Comparison of ENCODE assay signal across 10 cellular contexts in genomic region chr6:85864453-85865401, GRCh38.
DNase-seq lines count a peak whose midpoint lies in the region; ATAC-seq and TF ChIP-seq lines count a peak whose summit lies in the region.
"Had no signal": no experiment of that assay in that cellular context is flagged by ENCODE, and none has a peak within 500 bp of the region (broad histone marks: within the 10 kb centered on the region; RNA-seq: fewer than 3 reads in every experiment).

No MANE protein-coding gene starts in this region.

- no peak overlapping the region for H3K27ac Mint-ChIP-seq in activated naive CD8-positive, alpha-beta T cell treated with anti-CD3 and anti-CD28 coated beads, Interleukin-2, amount 50 U/mL, for 24 hours
- H3K27ac Mint-ChIP-seq: activated naive CD8-positive, alpha-beta T cell treated with anti-CD3 and anti-CD28 coated beads, Interleukin-2, amount 10 ng/mL, durations not matched to agents 7 days and 5 days; CD8-positive, alpha-beta T cell had no signal

- no peak overlapping the region for H3K4me3 Mint-ChIP-seq in activated naive CD8-positive, alpha-beta T cell treated with anti-CD3 and anti-CD28 coated beads, Interleukin-2, amount 50 U/mL, for 24 hours
- H3K4me3 Mint-ChIP-seq: activated naive CD8-positive, alpha-beta T cell treated with anti-CD3 and anti-CD28 coated beads, Interleukin-2, amount 10 ng/mL, durations not matched to agents 7 days and 5 days; CD8-positive, alpha-beta T cell had no signal

- in situ Hi-C loops in KBM-7 (cut with MboI; ENCODE audit: low pct_unique_long_range_greater_than_20kb, low sequenced_read_pairs): no loop called here

- no peaks in the 10 kb centered on the region for H3K27me3 ChIP-seq in muscle layer of colon (ENCODE audit: control insufficient read depth in 1 of 2, insufficient read depth in 2 of 2, low read length in 2 of 2)

- H3K36me3 ChIP-seq in muscle layer of colon (ENCODE audit: insufficient read depth, low read length): no peaks in the 10 kb centered on the region

- H3K9me3 Mint-ChIP-seq in activated naive CD8-positive, alpha-beta T cell treated with anti-CD3 and anti-CD28 coated beads, Interleukin-2, amount 50 U/mL, for 24 hours: no peaks in the 10 kb centered on the region
- H3K9me3 Mint-ChIP-seq: activated naive CD8-positive, alpha-beta T cell treated with anti-CD3 and anti-CD28 coated beads, Interleukin-2, amount 10 ng/mL, durations not matched to agents 7 days and 5 days; CD8-positive, alpha-beta T cell had no signal

- peak overlapping the region; percentile 79 for H3K27ac ChIP-seq in muscle layer of colon (ENCODE audit: low read depth, low read length)

- H3K4me1 Mint-ChIP-seq in activated naive CD8-positive, alpha-beta T cell treated with anti-CD3 and anti-CD28 coated beads, Interleukin-2, amount 50 U/mL, for 24 hours: peaks cover 2% of the 10 kb centered on the region
- H3K4me1 Mint-ChIP-seq: activated naive CD8-positive, alpha-beta T cell treated with anti-CD3 and anti-CD28 coated beads, Interleukin-2, amount 10 ng/mL, durations not matched to agents 7 days and 5 days had no signal

- peak overlapping the region; percentile 61 for H3K9ac ChIP-seq in muscle layer of colon (ENCODE audit: low read length)

- peak overlapping the region; percentile 5; the same call in 1 of the 2 replicates for H3K4me3 ChIP-seq in AG10803 (ENCODE audit: low read length)
- no peak overlapping the region for H3K4me3 ChIP-seq in choroid plexus epithelial cell (ENCODE audit: low read depth, low read length)
- H3K4me3 ChIP-seq in muscle layer of colon (ENCODE audit: low read depth in 1 of 2, low read length in 2 of 2): peak overlapping the region in 1 of 2 donors; percentile 85

- H3K4me1 ChIP-seq in muscle layer of colon (ENCODE audit: insufficient read depth, low read length): peaks cover 32% of the 10 kb centered on the region

- 0 out of 2 replicates have a peak, but pooled peaks have one; percentile 19 for TF ChIP-seq CTCF in AG10803 (conservative IDR thresholded peaks at IDR 0.05; ENCODE audit: low read length)
- TF ChIP-seq CTCF in choroid plexus epithelial cell (conservative IDR thresholded peaks at IDR 0.05; ENCODE audit: low read depth, low read length): peak; percentile 31

- DNase-seq in AG10803 (ENCODE audit: low read depth) (peak; percentile 11), KBM-7 (peak; percentile 8), choroid plexus epithelial cell (ENCODE audit: low read depth) (peak; percentile 49), NCI-H2029 (lab: John Stamatoyannopoulos, UW) (no peak), NCI-H748 treated with DMSO at 0.1 percent for 48 hours (lab: John Stamatoyannopoulos, UW) (no peak)
- no peak for DNase-seq in effector CD4-positive, alpha-beta T cell
- no peak for DNase-seq in activated naive CD8-positive, alpha-beta T cell treated with anti-CD3 and anti-CD28 coated beads, Interleukin-2, amount 50 U/mL, for 24 hours
- DNase-seq: activated naive CD8-positive, alpha-beta T cell treated with anti-CD3 and anti-CD28 coated beads, Interleukin-2, amount 10 ng/mL, durations not matched to agents 7 days and 5 days; CD8-positive, alpha-beta T cell had no signal

- ATAC-seq in activated naive CD8-positive, alpha-beta T cell treated with anti-CD3 and anti-CD28 coated beads, Interleukin-2, amount 50 U/mL, for 24 hours: no peak
- ATAC-seq: CD8-positive, alpha-beta T cell had no signal

- peaks cover 5% of the 10 kb centered on the region for H3K27me3 Mint-ChIP-seq in activated naive CD8-positive, alpha-beta T cell treated with anti-CD3 and anti-CD28 coated beads, Interleukin-2, amount 50 U/mL, for 24 hours
- H3K27me3 Mint-ChIP-seq: activated naive CD8-positive, alpha-beta T cell treated with anti-CD3 and anti-CD28 coated beads, Interleukin-2, amount 10 ng/mL, durations not matched to agents 7 days and 5 days had no signal

- no peaks in the 10 kb centered on the region for H3K36me3 Mint-ChIP-seq in activated naive CD8-positive, alpha-beta T cell treated with anti-CD3 and anti-CD28 coated beads, Interleukin-2, amount 50 U/mL, for 24 hours (ENCODE audit: low read depth)
- H3K36me3 Mint-ChIP-seq: activated naive CD8-positive, alpha-beta T cell treated with anti-CD3 and anti-CD28 coated beads, Interleukin-2, amount 10 ng/mL, durations not matched to agents 7 days and 5 days; CD8-positive, alpha-beta T cell had no signal

- no peaks in the 10 kb centered on the region for H3K9me3 ChIP-seq in muscle layer of colon (ENCODE audit: low read length)

Comparison
In these comparisons a context has a peak if more than half of its experiments do, and no peak if none do; other contexts are left out.
1. DNase-seq: peak in AG10803 (single experiment), KBM-7 (single experiment) and choroid plexus epithelial cell (single experiment); none in effector CD4-positive, alpha-beta T cell (single experiment), NCI-H2029 (single experiment), NCI-H748 treated with DMSO at 0.1 percent for 48 hours (single experiment) and activated naive CD8-positive, alpha-beta T cell treated with anti-CD3 and anti-CD28 coated beads, Interleukin-2, amount 50 U/mL, for 24 hours (single experiment).